In genomic region chr7:26642416-26642815, GRCh38 we compare ENCODE assay signal across 1 cellular context.
TF ChIP-seq lines count a peak whose summit lies in the region.

No MANE protein-coding gene starts in this region.

TF ChIP-seq in IMR-90, 13 proteins besides CTCF, POLR2A, EP300 and RAD21 (continued from another document):
- TF ChIP-seq ELK1 (IDR thresholded peaks at IDR 0.05; ENCODE audit: borderline replicate concordance, low read depth, low read length) (no peak), MXI1 (IDR thresholded peaks at IDR 0.05; ENCODE audit: borderline replicate concordance, low read depth, low read length) (no peak), SMC3 (IDR thresholded peaks at IDR 0.05; ENCODE audit: low read depth, low read length) (no peak), MAZ (IDR thresholded peaks at IDR 0.05; ENCODE audit: borderline replicate concordance, low read depth, low read length) (no peak), CHD1 (IDR thresholded peaks at IDR 0.05; ENCODE audit: low read depth, low read length) (no peak), RFX5 (IDR thresholded peaks at IDR 0.05; ENCODE audit: low read depth, low read length) (no peak), CEBPB (IDR thresholded peaks at IDR 0.05; ENCODE audit: low read depth, low read length) (no peak), USF2 (IDR thresholded peaks at IDR 0.05; ENCODE audit: low read depth, low read length) (no peak), NFE2L2 (IDR thresholded peaks at IDR 0.05; ENCODE audit: low read depth, low read length) (no peak), RCOR1 (IDR thresholded peaks at IDR 0.05; ENCODE audit: insufficient replicate concordance, low read length) (no peak), FOS (IDR thresholded peaks at IDR 0.05; ENCODE audit: low read depth, low read length) (no peak)
